In genomic region chr16:8928467-8928957, GRCh38 we compare ENCODE assay signal across 13 cellular contexts.
A peak's percentile ranks its signal among the peaks of the same experiment; 100 is the strongest.
DNase-seq lines count a peak whose midpoint lies in the region; ATAC-seq and TF ChIP-seq lines count a peak whose summit lies in the region.
"Had no signal": no experiment of that assay in that cellular context is flagged by ENCODE, and none has a peak within 500 bp of the region (broad histone marks: within the 10 kb centered on the region; RNA-seq: fewer than 3 reads in every experiment).

No MANE protein-coding gene starts in this region.

- peaks cover 51% of the 10 kb centered on the region for H3K36me3 Mint-ChIP-seq in activated naive CD8-positive, alpha-beta T cell treated with anti-CD3 and anti-CD28 coated beads, Interleukin-2, amount 50 U/mL, for 24 hours (ENCODE audit: low read depth)

- H3K27ac Mint-ChIP-seq in activated naive CD8-positive, alpha-beta T cell treated with anti-CD3 and anti-CD28 coated beads, Interleukin-2, amount 50 U/mL, for 24 hours: peak overlapping the region; percentile 84

- H3K9me3 Mint-ChIP-seq in activated naive CD8-positive, alpha-beta T cell treated with anti-CD3 and anti-CD28 coated beads, Interleukin-2, amount 50 U/mL, for 24 hours: no peaks in the 10 kb centered on the region
- H3K9me3 Mint-ChIP-seq: mesothelial cell of epicardium had no signal

- H3K27me3 Mint-ChIP-seq in activated naive CD8-positive, alpha-beta T cell treated with anti-CD3 and anti-CD28 coated beads, Interleukin-2, amount 50 U/mL, for 24 hours: no peaks in the 10 kb centered on the region

- peaks cover 59% of the 10 kb centered on the region for H3K4me1 Mint-ChIP-seq in activated naive CD8-positive, alpha-beta T cell treated with anti-CD3 and anti-CD28 coated beads, Interleukin-2, amount 50 U/mL, for 24 hours

- DNase-seq in GM12865 (ENCODE audit: low read depth): peak; percentile 69
- DNase-seq in activated naive CD8-positive, alpha-beta T cell treated with anti-CD3 and anti-CD28 coated beads, Interleukin-2, amount 50 U/mL, for 24 hours: peak; percentile 64
- DNase-seq in stimulated activated CD4-positive, alpha-beta T cell treated with anti-CD3 and anti-CD28 coated beads, Interleukin-12 subunit alpha, Interleukin-12 subunit beta, amount 100 ng/mL, for 4 hours: peak; percentile 17
- DNase-seq in NCI-H2196 treated with DMSO at 0.1 percent for 48 hours (lab: John Stamatoyannopoulos, UW; ENCODE audit: unreplicated experiment): no peak
- no peak for DNase-seq in ACHN
- DNase-seq: HCEC 1CT, NCI-H1930, Peyer's patch had no signal

- in situ Hi-C loops in ACHN (cut with HindIII; ENCODE audit: low pct_ligation_motif_present, low pct_unique_long_range_greater_than_20kb, low sequenced_read_pairs): no loop called here

- H3K4me3 ChIP-seq in GM12865 (ENCODE audit: low read depth, low read length): no peak overlapping the region
- H3K4me3 ChIP-seq: Peyer's patch, suprapubic skin had no signal

- ATAC-seq in HG03060 (IDR thresholded peaks at IDR 0.05; ENCODE audit: low read depth, unreplicated experiment) (peak; percentile 32), GM19452 (IDR thresholded peaks at IDR 0.05; ENCODE audit: unreplicated experiment) (no peak), HG02588 (IDR thresholded peaks at IDR 0.05; ENCODE audit: unreplicated experiment) (no peak)
- ATAC-seq in activated naive CD8-positive, alpha-beta T cell treated with anti-CD3 and anti-CD28 coated beads, Interleukin-2, amount 50 U/mL, for 24 hours: peak; percentile 96

- no peak overlapping the region for H3K4me3 Mint-ChIP-seq in activated naive CD8-positive, alpha-beta T cell treated with anti-CD3 and anti-CD28 coated beads, Interleukin-2, amount 50 U/mL, for 24 hours
- H3K4me3 Mint-ChIP-seq: mesothelial cell of epicardium had no signal

- TF ChIP-seq CTCF in GM12865 (IDR thresholded peaks at IDR 0.05; ENCODE audit: insufficient read depth, low read depth, low read length, missing control alignments): no peak

Comparison
In these comparisons a context has a peak if more than half of its experiments do, and no peak if none do; other contexts are left out.
1. DNase-seq: peak in GM12865 (single experiment), activated naive CD8-positive, alpha-beta T cell treated with anti-CD3 and anti-CD28 coated beads, Interleukin-2, amount 50 U/mL, for 24 hours (single experiment) and stimulated activated CD4-positive, alpha-beta T cell treated with anti-CD3 and anti-CD28 coated beads, Interleukin-12 subunit alpha, Interleukin-12 subunit beta, amount 100 ng/mL, for 4 hours (single experiment); none in NCI-H2196 treated with DMSO at 0.1 percent for 48 hours (single experiment) and ACHN (single experiment).
2. ATAC-seq: peak in HG03060 (single experiment) and activated naive CD8-positive, alpha-beta T cell treated with anti-CD3 and anti-CD28 coated beads, Interleukin-2, amount 50 U/mL, for 24 hours (single experiment); none in GM19452 (single experiment) and HG02588 (single experiment).